In genomic region chr3:57298041-57298440, GRCh38 we compare ENCODE assay signal across 14 cellular contexts. TPM values are rescaled to one million over a fixed set of nuclear protein-coding genes. Genes with fewer than 3 reads are reported as not detected.
DNase-seq lines count a peak whose midpoint lies in the region; ATAC-seq and TF ChIP-seq lines count a peak whose summit lies in the region.
"Had no signal": no experiment of that assay in that cellular context is flagged by ENCODE, and none has a peak within 500 bp of the region (broad histone marks: within the 10 kb centered on the region; RNA-seq: fewer than 3 reads in every experiment).

No MANE protein-coding gene starts in this region.

- H3K36me3 ChIP-seq in left lung = no peaks in the 10 kb centered on the region
- H3K36me3 ChIP-seq in esophagus squamous epithelium = no peaks in the 10 kb centered on the region
- H3K36me3 ChIP-seq: suprapubic skin had no signal

- no peak overlapping the region for H3K4me3 ChIP-seq in left lung
- no peak overlapping the region for H3K4me3 ChIP-seq in esophagus squamous epithelium
- H3K4me3 ChIP-seq: suprapubic skin had no signal

- DNase-seq in Daoy (ENCODE audit: low read depth) (peak; percentile 61), HT-29 (ENCODE audit: low spot score) (peak; percentile 37), astrocyte of the hippocampus (ENCODE audit: low read depth, low spot score) (peak; percentile 62), left lung (no peak), esophagus squamous epithelium (lab: John Stamatoyannopoulos, UW) (no peak), NCI-H187 (lab: John Stamatoyannopoulos, UW) (no peak)
- DNase-seq: activated CD4-positive, alpha-beta T cell treated with anti-CD3 and anti-CD28 coated beads, Interleukin-2, amount 50 U/mL, for 4 hours; amniotic stem cell; COR-L47; KBM-7; NCI-H2227 treated with DMSO at 0.1 percent for 48 hours had no signal

- no peak for TF ChIP-seq POLR2A in esophagus squamous epithelium (IDR thresholded peaks at IDR 0.05)

- H3K27me3 ChIP-seq in left lung = no peaks in the 10 kb centered on the region
- peaks cover 0 to 7% (median 0%) of the 10 kb centered on the region in 4 donors for H3K27me3 ChIP-seq in esophagus squamous epithelium
- H3K27me3 ChIP-seq: suprapubic skin had no signal

- H3K4me1 ChIP-seq in left lung = no peaks in the 10 kb centered on the region
- H3K4me1 ChIP-seq in esophagus squamous epithelium = no peaks in the 10 kb centered on the region
- H3K4me1 ChIP-seq: suprapubic skin had no signal

- 86% methylated on average over 1 of the region's 1 CpG; no CpG with 5 or more reads in 1 of the 2 donors for WGBS in esophagus squamous epithelium, 2 donors

- H3K9me3 ChIP-seq in left lung (no peaks in the 10 kb centered on the region), esophagus squamous epithelium (no peaks in the 10 kb centered on the region)
- H3K9me3 ChIP-seq: suprapubic skin had no signal

- ATAC-seq in left lung (peak; percentile 68), HG03571 (IDR thresholded peaks at IDR 0.05; ENCODE audit: unreplicated experiment) (no peak), GM21528 (IDR thresholded peaks at IDR 0.05; ENCODE audit: low FRiP score, unreplicated experiment) (no peak)

- no peak for TF ChIP-seq CTCF in left lung (IDR thresholded peaks at IDR 0.05)
- TF ChIP-seq CTCF in esophagus squamous epithelium (IDR thresholded peaks at IDR 0.05) = peak in 1 of 6 experiments; percentile 30

- intact Hi-C loops in left lung (cut with DNase I) (no loop called here), esophagus squamous epithelium (cut with DNase I) (no loop called here)

- no peak overlapping the region for H3K27ac ChIP-seq in left lung
- H3K27ac ChIP-seq in esophagus squamous epithelium = no peak overlapping the region
- H3K27ac ChIP-seq: suprapubic skin had no signal

RNA-seq across cellular contexts. Expression of gene ASB14, which starts 5.6 kb away (rescaled TPM):
- total RNA-seq in Daoy (2014; rRNA removed; shearing (Covaris generic)) = not detected in 2 replicates
- total RNA-seq in HT-29 (2014; rRNA removed; shearing (Covaris generic)) = not detected in 2 replicates
- total RNA-seq in left lung (under 1 TPM in 1 of 2 donors, not detected in 1; 0.13 TPM), esophagus squamous epithelium (not detected)
- total RNA-seq: suprapubic skin had no signal

Comparison
In these comparisons a context has a peak if more than half of its experiments do, and no peak if none do; other contexts are left out.
1. DNase-seq: peak in Daoy (single experiment), HT-29 (single experiment) and astrocyte of the hippocampus (single experiment); none in left lung (0 of 2), esophagus squamous epithelium (single experiment) and NCI-H187 (0 of 2).